Comparison of ENCODE assay signal across 11 cellular contexts in the genomic region with DNA sequence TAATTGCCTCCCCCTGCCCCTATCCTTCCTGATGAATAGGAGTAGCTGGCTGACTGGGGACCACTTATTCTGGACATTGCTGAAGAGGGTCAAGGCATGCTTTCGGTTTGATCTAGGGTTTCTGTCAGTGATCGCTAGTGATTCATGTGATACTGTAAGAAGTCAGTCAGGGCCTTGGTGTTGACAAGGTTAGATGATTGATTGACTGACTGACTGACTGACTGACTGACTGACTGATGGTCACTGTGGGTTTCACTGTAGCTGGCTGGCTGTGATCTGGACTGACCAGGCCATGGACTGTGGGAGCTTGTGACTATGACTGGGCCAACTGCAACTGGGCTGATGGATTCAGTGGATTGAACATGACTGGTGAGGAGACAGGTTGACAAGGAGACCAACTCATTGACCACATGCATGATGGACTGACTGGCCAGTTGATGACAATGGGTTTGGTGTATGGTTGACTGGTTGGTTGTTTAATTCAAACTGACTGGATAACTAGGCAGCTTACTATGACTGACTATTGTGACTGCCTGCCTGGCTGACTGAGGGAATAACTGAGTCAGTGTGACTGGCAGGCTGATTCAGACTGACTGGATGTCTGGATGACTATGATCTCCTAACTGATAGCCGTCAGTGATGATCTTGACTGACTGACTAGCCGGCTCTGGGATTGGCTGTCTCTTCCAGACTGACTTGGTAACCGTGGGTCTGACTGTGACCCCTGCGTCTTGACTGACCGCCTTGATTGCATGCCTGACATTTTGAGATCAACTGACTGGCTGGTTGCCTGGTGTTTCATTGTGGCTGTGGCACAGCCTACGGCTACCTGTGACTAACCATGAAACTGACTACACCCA.
DNase-seq lines count a peak whose midpoint lies in the region; ATAC-seq, FAIRE-seq and TF ChIP-seq lines count a peak whose summit lies in the region.
"Had no signal": no experiment of that assay in that cellular context is flagged by ENCODE, and none has a peak within 500 bp of the region (broad histone marks: within the 10 kb centered on the region; RNA-seq: fewer than 3 reads in every experiment).

No MANE protein-coding gene starts in this region.

- TF ChIP-seq POLR2A in GM12892 (IDR thresholded peaks at IDR 0.05; ENCODE audit: low read depth, low read length), result no peak

- H3K4me1 ChIP-seq in SJSA1 (replicated peaks), result peaks cover 14% of the 10 kb centered on the region

- intact Hi-C loops in activated T-helper 1 cell treated with anti-CD3 and anti-CD28 coated beads, Interleukin-12 subunit alpha, Interleukin-12 subunit beta, Interleukin-2, Interleukin-4 antibody, amounts not matched to agents 30 ng/mL and 10 ng/mL and 1 ng/mL, durations not matched to agents 14 hours and 24 hours and 36 hours (cut with micrococcal nuclease), result loop anchor here (1.0 to 2.0 kb wide), 9 partner anchors 26 to 360 kb away; no protein-coding TSS in a partner anchor
- intact Hi-C loops in activated T-helper 2 cell treated with anti-CD3 and anti-CD28 coated beads, Interferon-gamma antibody, Interleukin-2, Interleukin-4, amounts not matched to agents 10 μg/mL and 5 μg/mL and 100 μg/mL, durations not matched to agents 14 hours and 24 hours and 36 hours (cut with micrococcal nuclease), result loop anchor here (1.0 to 2.0 kb wide), 5 partner anchors 37 to 296 kb away; no protein-coding TSS in a partner anchor

- peak overlapping the region; percentile 57; the same call in 1 of the 2 replicates for H3K27ac ChIP-seq in SJSA1
- H3K27ac ChIP-seq: heart left ventricle had no signal

- H3K9me3 Mint-ChIP-seq in activated T-helper 1 cell treated with anti-CD3 and anti-CD28 coated beads, Interleukin-12 subunit alpha, Interleukin-12 subunit beta, Interleukin-2, Interleukin-4 antibody, amounts not matched to agents 30 ng/mL and 10 ng/mL and 1 ng/mL, durations not matched to agents 14 hours and 24 hours and 36 hours, result no peaks in the 10 kb centered on the region
- no peaks in the 10 kb centered on the region for H3K9me3 Mint-ChIP-seq in activated T-helper 2 cell treated with anti-CD3 and anti-CD28 coated beads, Interferon-gamma antibody, Interleukin-2, Interleukin-4, amounts not matched to agents 10 μg/mL and 5 μg/mL and 100 μg/mL, durations not matched to agents 14 hours and 24 hours and 36 hours
- H3K9me3 Mint-ChIP-seq: naive B cell had no signal

- FAIRE-seq in GM12892 (lab: Jason Lieb, UNC), result peak; percentile 70

- H3K36me3 Mint-ChIP-seq in activated T-helper 1 cell treated with anti-CD3 and anti-CD28 coated beads, Interleukin-12 subunit alpha, Interleukin-12 subunit beta, Interleukin-2, Interleukin-4 antibody, amounts not matched to agents 30 ng/mL and 10 ng/mL and 1 ng/mL, durations not matched to agents 14 hours and 24 hours and 36 hours (ENCODE audit: low read depth), result no peaks in the 10 kb centered on the region
- no peaks in the 10 kb centered on the region for H3K36me3 Mint-ChIP-seq in activated T-helper 2 cell treated with anti-CD3 and anti-CD28 coated beads, Interferon-gamma antibody, Interleukin-2, Interleukin-4, amounts not matched to agents 10 μg/mL and 5 μg/mL and 100 μg/mL, durations not matched to agents 14 hours and 24 hours and 36 hours (ENCODE audit: low read depth)
- H3K36me3 Mint-ChIP-seq: naive B cell had no signal

- no peaks in the 10 kb centered on the region for H3K27me3 ChIP-seq in SJSA1 (replicated peaks)
- H3K27me3 ChIP-seq: heart left ventricle had no signal

- H3K4me3 ChIP-seq in SJSA1 (no peak overlapping the region), epithelial cell of proximal tubule (ENCODE audit: low read depth, low read length) (no peak overlapping the region)
- H3K4me3 ChIP-seq: heart left ventricle had no signal

- TF ChIP-seq CTCF in epithelial cell of proximal tubule (conservative IDR thresholded peaks at IDR 0.05; ENCODE audit: low read depth, low read length), result no peak

- DNase-seq in GM12892 (ENCODE audit: insufficient read length) (no peak), SJSA1 (ENCODE audit: low read depth in 1 of 2, low spot score in 2 of 2) (peak in 1 of 2 experiments; percentile 7), epithelial cell of proximal tubule (ENCODE audit: low read depth) (peak; percentile 30), KBM-7 (no peak)
- DNase-seq in stimulated activated CD4-positive, alpha-beta T cell treated with anti-CD3 and anti-CD28 coated beads, Interleukin-2, amount 100 ng/mL, for 4 hours (ENCODE audit: low read depth), result peak; percentile 60
- DNase-seq in activated T-helper 1 cell treated with anti-CD3 and anti-CD28 coated beads, Interleukin-12 subunit alpha, Interleukin-12 subunit beta, Interleukin-2, Interleukin-4 antibody, amounts not matched to agents 30 ng/mL and 10 ng/mL and 1 ng/mL, durations not matched to agents 14 hours and 24 hours and 36 hours (ENCODE audit: low spot score), result no peak
- DNase-seq in activated T-helper 2 cell treated with anti-CD3 and anti-CD28 coated beads, Interferon-gamma antibody, Interleukin-2, Interleukin-4, amounts not matched to agents 10 μg/mL and 5 μg/mL and 100 μg/mL, durations not matched to agents 14 hours and 24 hours and 36 hours (ENCODE audit: low spot score), result no peak
- DNase-seq: naive B cell, NCI-H2107 had no signal

- no peak for ATAC-seq in GM21447 (IDR thresholded peaks at IDR 0.05; ENCODE audit: unreplicated experiment)

- H3K27ac Mint-ChIP-seq in activated T-helper 1 cell treated with anti-CD3 and anti-CD28 coated beads, Interleukin-12 subunit alpha, Interleukin-12 subunit beta, Interleukin-2, Interleukin-4 antibody, amounts not matched to agents 30 ng/mL and 10 ng/mL and 1 ng/mL, durations not matched to agents 14 hours and 24 hours and 36 hours, result no peak overlapping the region
- H3K27ac Mint-ChIP-seq in activated T-helper 2 cell treated with anti-CD3 and anti-CD28 coated beads, Interferon-gamma antibody, Interleukin-2, Interleukin-4, amounts not matched to agents 10 μg/mL and 5 μg/mL and 100 μg/mL, durations not matched to agents 14 hours and 24 hours and 36 hours, result no peak overlapping the region
- H3K27ac Mint-ChIP-seq: naive B cell had no signal

- in situ Hi-C loops in KBM-7 (cut with MboI; ENCODE audit: low pct_unique_long_range_greater_than_20kb, low sequenced_read_pairs), result no loop called here

- H3K36me3 ChIP-seq in SJSA1, result no peaks in the 10 kb centered on the region
- H3K36me3 ChIP-seq: heart left ventricle had no signal

- H3K9me3 ChIP-seq in SJSA1 (replicated peaks), result no peaks in the 10 kb centered on the region; the same call in 1 of the 2 replicates
- H3K9me3 ChIP-seq: heart left ventricle had no signal

- peaks cover 22% of the 10 kb centered on the region for H3K4me1 Mint-ChIP-seq in activated T-helper 1 cell treated with anti-CD3 and anti-CD28 coated beads, Interleukin-12 subunit alpha, Interleukin-12 subunit beta, Interleukin-2, Interleukin-4 antibody, amounts not matched to agents 30 ng/mL and 10 ng/mL and 1 ng/mL, durations not matched to agents 14 hours and 24 hours and 36 hours (ENCODE audit: low read depth)
- H3K4me1 Mint-ChIP-seq in activated T-helper 2 cell treated with anti-CD3 and anti-CD28 coated beads, Interferon-gamma antibody, Interleukin-2, Interleukin-4, amounts not matched to agents 10 μg/mL and 5 μg/mL and 100 μg/mL, durations not matched to agents 14 hours and 24 hours and 36 hours (ENCODE audit: low read depth), result peaks cover 19% of the 10 kb centered on the region

- H3K27me3 Mint-ChIP-seq in activated T-helper 1 cell treated with anti-CD3 and anti-CD28 coated beads, Interleukin-12 subunit alpha, Interleukin-12 subunit beta, Interleukin-2, Interleukin-4 antibody, amounts not matched to agents 30 ng/mL and 10 ng/mL and 1 ng/mL, durations not matched to agents 14 hours and 24 hours and 36 hours (ENCODE audit: insufficient read depth), result peaks cover 2% of the 10 kb centered on the region
- no peaks in the 10 kb centered on the region for H3K27me3 Mint-ChIP-seq in activated T-helper 2 cell treated with anti-CD3 and anti-CD28 coated beads, Interferon-gamma antibody, Interleukin-2, Interleukin-4, amounts not matched to agents 10 μg/mL and 5 μg/mL and 100 μg/mL, durations not matched to agents 14 hours and 24 hours and 36 hours (ENCODE audit: low read depth)

- H3K4me3 Mint-ChIP-seq in activated T-helper 1 cell treated with anti-CD3 and anti-CD28 coated beads, Interleukin-12 subunit alpha, Interleukin-12 subunit beta, Interleukin-2, Interleukin-4 antibody, amounts not matched to agents 30 ng/mL and 10 ng/mL and 1 ng/mL, durations not matched to agents 14 hours and 24 hours and 36 hours, result no peak overlapping the region
- no peak overlapping the region for H3K4me3 Mint-ChIP-seq in activated T-helper 2 cell treated with anti-CD3 and anti-CD28 coated beads, Interferon-gamma antibody, Interleukin-2, Interleukin-4, amounts not matched to agents 10 μg/mL and 5 μg/mL and 100 μg/mL, durations not matched to agents 14 hours and 24 hours and 36 hours (ENCODE audit: low read depth)
- H3K4me3 Mint-ChIP-seq: naive B cell had no signal

Comparison
In these comparisons a context has a peak if more than half of its experiments do, and no peak if none do; other contexts are left out.
1. DNase-seq: peak in epithelial cell of proximal tubule (single experiment) and stimulated activated CD4-positive, alpha-beta T cell treated with anti-CD3 and anti-CD28 coated beads, Interleukin-2, amount 100 ng/mL, for 4 hours (single experiment); none in GM12892 (single experiment), activated T-helper 1 cell treated with anti-CD3 and anti-CD28 coated beads, Interleukin-12 subunit alpha, Interleukin-12 subunit beta, Interleukin-2, Interleukin-4 antibody, amounts not matched to agents 30 ng/mL and 10 ng/mL and 1 ng/mL, durations not matched to agents 14 hours and 24 hours and 36 hours (single experiment), activated T-helper 2 cell treated with anti-CD3 and anti-CD28 coated beads, Interferon-gamma antibody, Interleukin-2, Interleukin-4, amounts not matched to agents 10 μg/mL and 5 μg/mL and 100 μg/mL, durations not matched to agents 14 hours and 24 hours and 36 hours (single experiment) and KBM-7 (single experiment).